ENCODE assay signal across 11 cellular contexts in genomic region chr17:76530489-76530814, GRCh38. TPM values are rescaled to one million over a fixed set of nuclear protein-coding genes. Genes with fewer than 3 reads are reported as not detected.
DNase-seq lines count a peak whose midpoint lies in the region; ATAC-seq and TF ChIP-seq lines count a peak whose summit lies in the region.
"Had no signal": no experiment of that assay in that cellular context is flagged by ENCODE, and none has a peak within 500 bp of the region (broad histone marks: within the 10 kb centered on the region; RNA-seq: fewer than 3 reads in every experiment).

No MANE protein-coding gene starts in this region.

- no peak overlapping the region for H4K8ac ChIP-seq in mesendoderm (ENCODE audit: low read depth, low read length)

- in situ Hi-C loops in mammary epithelial cell (cut with MboI; ENCODE audit: low sequenced_read_pairs in 2 of 2), result no loop called here

- H3K27me3 ChIP-seq in mammary epithelial cell (ENCODE audit: insufficient read depth, low read length) (no peaks in the 10 kb centered on the region), mesendoderm (ENCODE audit: insufficient read depth, low read length, poor library complexity) (no peaks in the 10 kb centered on the region), thoracic aorta (replicated peaks; ENCODE audit: insufficient read depth) (no peaks in the 10 kb centered on the region)

- H3K4me1 Mint-ChIP-seq in T-helper 2 cell treated with Interferon-gamma antibody and Interleukin-4, amounts not matched to agents 5 μg/mL and 100 μg/mL, for 36 hours (ENCODE audit: low read depth), result peaks cover 4% of the 10 kb centered on the region

- peak overlapping the region; percentile 76 for H2AFZ ChIP-seq in mammary epithelial cell (ENCODE audit: low read depth, low read length)

- peak overlapping the region; percentile 2 for H3K56ac ChIP-seq in mesendoderm (ENCODE audit: low read length)

- H3K4me2 ChIP-seq in mammary epithelial cell (ENCODE audit: insufficient read depth, low read depth, low read length) (peak overlapping the region; percentile 30), mesendoderm (ENCODE audit: low read length) (no peak overlapping the region)

- no peaks in the 10 kb centered on the region for H3K79me1 ChIP-seq in mesendoderm (ENCODE audit: low read length)

- H3K9me3 ChIP-seq in mammary epithelial cell (replicated peaks; ENCODE audit: insufficient read depth, low read length) (no peaks in the 10 kb centered on the region), thoracic aorta (no peaks in the 10 kb centered on the region)

- no peak overlapping the region for H2BK120ac ChIP-seq in mesendoderm (ENCODE audit: low read depth, low read length)

- TF ChIP-seq CTCF in mammary epithelial cell (conservative IDR thresholded peaks at IDR 0.05 in 1 of 2, IDR thresholded peaks at IDR 0.05 in 1 of 2; ENCODE audit: extremely low read depth in 1 of 2, insufficient read depth in 1 of 2, low read depth in 1 of 2, low read length in 2 of 2) (no peak), thoracic aorta (IDR thresholded peaks at IDR 0.05) (no peak)

- no peaks in the 10 kb centered on the region for H3K36me3 ChIP-seq in mammary epithelial cell (ENCODE audit: insufficient read depth, low read length)
- no peaks in the 10 kb centered on the region for H3K36me3 ChIP-seq in mesendoderm (ENCODE audit: control insufficient read depth, insufficient read depth, low read length)
- no peaks in the 10 kb centered on the region for H3K36me3 ChIP-seq in thoracic aorta

- H3K4me3 Mint-ChIP-seq in T-helper 2 cell treated with Interferon-gamma antibody and Interleukin-4, amounts not matched to agents 5 μg/mL and 100 μg/mL, for 36 hours, result no peak overlapping the region

- H3K27ac Mint-ChIP-seq in T-helper 2 cell treated with Interferon-gamma antibody and Interleukin-4, amounts not matched to agents 5 μg/mL and 100 μg/mL, for 36 hours, result no peak overlapping the region

- H3K4me1 ChIP-seq in mammary epithelial cell (ENCODE audit: insufficient read depth, low read length) (peaks cover 68% of the 10 kb centered on the region), mesendoderm (ENCODE audit: control insufficient read depth, low read depth, low read length) (peaks cover 2% of the 10 kb centered on the region), thoracic aorta (ENCODE audit: control insufficient read depth in 1 of 2, low read depth in 2 of 2) (peaks cover 35 to 40% of the 10 kb centered on the region in 2 donors)

- peak; percentile 24 for DNase-seq in DMS153 (lab: John Stamatoyannopoulos, UW)
- no peak for DNase-seq in DMS153 treated with DMSO at 0.1 percent for 48 hours (lab: John Stamatoyannopoulos, UW; ENCODE audit: unreplicated experiment)
- peak; percentile 23 for DNase-seq in mammary epithelial cell
- DNase-seq in mesendoderm, result no peak
- DNase-seq in thoracic aorta (ENCODE audit: low spot score), result no peak
- no peak for DNase-seq in NCI-H774 (lab: John Stamatoyannopoulos, UW)
- no peak for DNase-seq in T-helper 2 cell treated with Interferon-gamma antibody and Interleukin-4, amounts not matched to agents 5 μg/mL and 100 μg/mL, for 36 hours (ENCODE audit: low spot score)
- DNase-seq: 8988T, hippocampal formation, T-helper 1 cell had no signal

- H3K27ac ChIP-seq in mammary epithelial cell (ENCODE audit: insufficient read depth, low read depth, low read length) (peak overlapping the region; percentile 87), mesendoderm (ENCODE audit: low read depth, low read length) (no peak overlapping the region), thoracic aorta (peak overlapping the region; percentile 86 to 92)

- no peak overlapping the region for H3K23ac ChIP-seq in mesendoderm (ENCODE audit: low read length)

- H3K36me3 Mint-ChIP-seq in T-helper 2 cell treated with Interferon-gamma antibody and Interleukin-4, amounts not matched to agents 5 μg/mL and 100 μg/mL, for 36 hours (ENCODE audit: low read depth), result no peaks in the 10 kb centered on the region

- 59% methylated on average over 5 of the region's 7 CpGs for WGBS in mammary epithelial cell (ENCODE audit: low coverage, missing lambda C conversion rate)
- no CpG with 5 or more reads among the region's 7 CpGs for WGBS in mesendoderm (ENCODE audit: extremely low coverage, insufficient coverage, low lambda C conversion rate)

- H4K20me1 ChIP-seq in mammary epithelial cell (ENCODE audit: insufficient read depth, low read length), result no peaks in the 10 kb centered on the region

- intact Hi-C loops in mammary epithelial cell (cut with micrococcal nuclease), result no loop called here

- H3K9me3 Mint-ChIP-seq in T-helper 2 cell treated with Interferon-gamma antibody and Interleukin-4, amounts not matched to agents 5 μg/mL and 100 μg/mL, for 36 hours, result no peaks in the 10 kb centered on the region

- H3K18ac ChIP-seq in mesendoderm (ENCODE audit: low read length), result no peak overlapping the region

- H2AK5ac ChIP-seq in mesendoderm (ENCODE audit: low read length), result no peak overlapping the region

- BruUV-seq in mammary epithelial cell (replicated peaks; lab: Mats Ljungman, UMichigan), result no TSS peak

- dilution Hi-C loops in mammary epithelial cell (cut with HindIII; ENCODE audit: low sequenced_read_pairs), result no loop called here

- H3K27me3 Mint-ChIP-seq in T-helper 2 cell treated with Interferon-gamma antibody and Interleukin-4, amounts not matched to agents 5 μg/mL and 100 μg/mL, for 36 hours (ENCODE audit: low read depth), result peaks cover 10% of the 10 kb centered on the region

- H3K4ac ChIP-seq in mesendoderm (ENCODE audit: low read depth, low read length), result no peak overlapping the region

- no peak overlapping the region for H2BK5ac ChIP-seq in mesendoderm (ENCODE audit: low read length)

- no peak overlapping the region for H2BK15ac ChIP-seq in mesendoderm (replicated peaks; ENCODE audit: low read depth)

- H3K9ac ChIP-seq in mammary epithelial cell (ENCODE audit: insufficient read depth, low read length), result peak overlapping the region; percentile 47
- H3K9ac ChIP-seq in mesendoderm (ENCODE audit: low read length), result no peak overlapping the region

- CTCF ChIA-PET in mammary epithelial cell (lab: Charles Lee; ENCODE audit: low non-redundant PET), result no interaction called here

- H4K5ac ChIP-seq in mesendoderm (ENCODE audit: low read length), result no peak overlapping the region

- H3K79me2 ChIP-seq in mammary epithelial cell (ENCODE audit: insufficient read depth, low read length) (no peaks in the 10 kb centered on the region), mesendoderm (ENCODE audit: control insufficient read depth, insufficient read depth, low read length) (no peaks in the 10 kb centered on the region)

- ATAC-seq in thoracic aorta (ENCODE audit: insufficient number of reproducible peaks, low FRiP score, low read depth), result no peak
- ATAC-seq in GM19397 (IDR thresholded peaks at IDR 0.05; ENCODE audit: unreplicated experiment), result no peak

- H3K4me3 ChIP-seq in mammary epithelial cell (replicated peaks in 1 of 3; ENCODE audit: insufficient read depth in 1 of 3, low read depth in 2 of 3, low read length in 3 of 3) (no peak overlapping the region), mesendoderm (ENCODE audit: low read length) (no peak overlapping the region), thoracic aorta (peak overlapping the region; percentile 54)

RNA-seq across cellular contexts. Expression of gene CYGB, which starts 7.1 kb away (rescaled TPM):
- total RNA-seq in mammary epithelial cell (10 to 100 TPM in 1 of 2 donors, 1 to 10 TPM in 1; 3.3 to 17.0 TPM), thoracic aorta (10 to 100 TPM in 1 of 2 donors, 1 to 10 TPM in 1; 8.3 to 17.7 TPM)
- 18.8 TPM for polyA plus RNA-seq in mammary epithelial cell
- 18.6 TPM for polyA minus RNA-seq in mammary epithelial cell
- 0.88 TPM for polyA plus RNA-seq in mesendoderm (2013, experiment 1 of 2)
- 0.88 TPM for polyA plus RNA-seq in mesendoderm (2013, experiment 2 of 2)

RNA-seq across cellular contexts. Expression of gene PRCD, which starts 9.4 kb away (rescaled TPM):
- total RNA-seq in mammary epithelial cell (1 to 10 TPM in 1 of 2 donors, under 1 TPM in 1; 0.66 to 1.2 TPM), thoracic aorta (1 to 10 TPM; 1.9 to 2.4 TPM)
- polyA plus RNA-seq in mammary epithelial cell, result 0.71 TPM
- polyA minus RNA-seq in mammary epithelial cell, result not detected
- polyA plus RNA-seq in mesendoderm (2013, experiment 1 of 2), result 0.59 TPM
- polyA plus RNA-seq in mesendoderm (2013, experiment 2 of 2), result 0.55 TPM

RNA-seq across cellular contexts. Expression of gene RHBDF2, which starts 29.2 kb away (rescaled TPM):
- 10 to 100 TPM; 22.0 to 51.3 TPM for total RNA-seq in mammary epithelial cell
- polyA plus RNA-seq in mammary epithelial cell, result 30.6 TPM
- polyA minus RNA-seq in mammary epithelial cell, result 21.1 TPM
- 12.3 TPM for polyA plus RNA-seq in mesendoderm (2013, experiment 1 of 2)
- 11.8 TPM for polyA plus RNA-seq in mesendoderm (2013, experiment 2 of 2)
- total RNA-seq in thoracic aorta, result 100 to 1,000 TPM in 1 of 2 donors, 10 to 100 TPM in 1; 91.6 to 153 TPM

RNA-seq across cellular contexts. Expression of gene ST6GALNAC2, which starts 55.2 kb away (rescaled TPM):
- total RNA-seq in mammary epithelial cell (100 to 1,000 TPM in 1 of 2 donors, 10 to 100 TPM in 1; 65.1 to 221 TPM), thoracic aorta (1 to 10 TPM in 1 of 2 donors, not detected in 1; 1.8 TPM)
- 48.7 TPM for polyA plus RNA-seq in mammary epithelial cell
- 31.0 TPM for polyA minus RNA-seq in mammary epithelial cell
- 0.04 TPM for polyA plus RNA-seq in mesendoderm (2013, experiment 1 of 2)
- polyA plus RNA-seq in mesendoderm (2013, experiment 2 of 2), result 0.04 TPM

Comparison
In these comparisons a context has a peak if more than half of its experiments do, and no peak if none do; other contexts are left out.
1. DNase-seq: peak in DMS153 (single experiment) and mammary epithelial cell (single experiment); none in DMS153 treated with DMSO at 0.1 percent for 48 hours (single experiment), mesendoderm (single experiment), thoracic aorta (single experiment), NCI-H774 (single experiment) and T-helper 2 cell treated with Interferon-gamma antibody and Interleukin-4, amounts not matched to agents 5 μg/mL and 100 μg/mL, for 36 hours (single experiment).